Comparison of ENCODE assay signal across 25 cellular contexts in the genomic region with DNA sequence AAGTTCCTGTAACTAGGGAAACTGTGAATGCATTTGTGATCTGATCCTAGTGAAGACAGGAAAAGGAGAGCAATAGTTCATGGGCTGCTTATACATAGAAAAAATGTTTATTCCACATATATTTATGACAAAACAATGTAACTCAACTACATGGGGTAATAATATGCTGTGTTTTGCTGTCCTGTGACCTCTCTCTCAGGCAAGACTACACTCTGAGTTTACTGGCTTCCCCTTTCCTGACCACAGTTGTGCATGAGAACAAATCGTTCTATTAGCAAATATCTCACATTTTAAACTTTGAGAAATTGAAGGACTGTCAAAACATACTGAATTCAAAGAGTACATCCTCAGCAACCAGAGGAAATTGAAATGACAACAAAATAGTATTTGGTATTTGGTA.
"Had no signal": no experiment of that assay in that cellular context is flagged by ENCODE, and none has a peak within 500 bp of the region (broad histone marks: within the 10 kb centered on the region; RNA-seq: fewer than 3 reads in every experiment).

No MANE protein-coding gene starts in this region.

- H3K27ac Mint-ChIP-seq: IgD-negative memory B cell had no signal

- H3K4me3 ChIP-seq: K562, MG63, SJCRH30 had no signal

- H3K27me3 Mint-ChIP-seq: IgD-negative memory B cell had no signal

- ATAC-seq: HepG2, K562, Panc1, PC-3, SK-N-SH treated with all-trans-retinoic acid at 6 μM for 48 hours had no signal

- H3K27me3 ChIP-seq: MG63, SJCRH30 had no signal

- H3K9me3 ChIP-seq: MG63, SJCRH30 had no signal

- H3K36me3 ChIP-seq: MG63, SJCRH30 had no signal

- H3K4me1 ChIP-seq: SJCRH30 had no signal

- H3K4me2 ChIP-seq: KMS-11 had no signal

- H3K4me3 Mint-ChIP-seq: IgD-negative memory B cell had no signal

- H3K27ac ChIP-seq: KMS-11, RWPE1, SJCRH30 had no signal

- FAIRE-seq: HepG2, K562 had no signal

- DNase-seq: MG63, NCI-H1092, NCI-H1105 treated with DMSO at 0.1 percent for 48 hours, NCI-H1417 treated with DMSO at 0.1 percent for 48 hours, NCI-H146, NCI-H1694 treated with DMSO at 0.1 percent for 48 hours, NCI-H1930, NCI-H2081, NCI-H2171, NCI-H226, NCI-H446, NCI-H510A, NCI-H524 treated with DMSO at 0.1 percent for 48 hours, NCI-H69, NCI-H774, PC-3, SHP77, SJCRH30 had no signal

- H3K36me3 Mint-ChIP-seq: IgD-negative memory B cell had no signal

- H3K9ac ChIP-seq: KMS-11 had no signal
